1 cellular context compared by ENCODE assay signal in the genomic region with DNA sequence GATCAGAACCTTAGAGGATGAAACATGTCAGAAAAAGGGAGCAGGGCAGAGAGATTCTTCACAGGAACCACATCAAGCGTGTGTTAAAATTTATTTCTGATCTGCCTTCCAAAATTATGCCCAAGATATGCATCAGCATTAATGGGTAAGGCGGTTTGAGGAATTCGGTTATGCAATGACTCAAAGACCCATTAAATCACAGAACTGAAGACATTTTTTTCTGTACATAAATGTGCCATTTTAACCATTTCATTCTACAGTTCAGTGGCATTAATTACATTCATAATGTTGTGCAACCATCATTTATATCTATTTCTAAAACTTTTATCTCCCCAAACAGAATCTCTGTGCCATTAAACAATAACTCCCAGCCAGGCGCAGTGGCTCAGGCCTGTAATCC.
A peak's percentile ranks its signal among the peaks of the same experiment; 100 is the strongest.
TF ChIP-seq lines count a peak whose summit lies in the region.

No MANE protein-coding gene starts in this region.

TF ChIP-seq in IMR-90, 13 proteins besides CTCF, POLR2A, EP300 and RAD21:
- no peak for TF ChIP-seq RFX5 (IDR thresholded peaks at IDR 0.05; ENCODE audit: low read depth, low read length)
- TF ChIP-seq CEBPB (IDR thresholded peaks at IDR 0.05; ENCODE audit: low read depth, low read length): peak; percentile 62
